20 cellular contexts compared by ENCODE assay signal in genomic region chr18:75607701-75608100, GRCh38.
DNase-seq lines count a peak whose midpoint lies in the region; ATAC-seq and TF ChIP-seq lines count a peak whose summit lies in the region.
"Had no signal": no experiment of that assay in that cellular context is flagged by ENCODE, and none has a peak within 500 bp of the region (broad histone marks: within the 10 kb centered on the region; RNA-seq: fewer than 3 reads in every experiment).

No MANE protein-coding gene starts in this region.

- no peaks in the 10 kb centered on the region for H3K4me1 Mint-ChIP-seq in T-helper 2 cell treated with Interferon-gamma antibody and Interleukin-4, amounts not matched to agents 5 μg/mL and 100 μg/mL, for 36 hours (ENCODE audit: low read depth)

- TF ChIP-seq CTCF in astrocyte of the cerebellum (IDR thresholded peaks at IDR 0.05; ENCODE audit: low read depth, low read length, missing control alignments) (peak; percentile 34), fibroblast of villous mesenchyme (IDR thresholded peaks at IDR 0.05; ENCODE audit: insufficient read depth, low read depth, low read length) (no peak), upper lobe of right lung (IDR thresholded peaks at IDR 0.05) (no peak)

- no peak overlapping the region for H3K27ac Mint-ChIP-seq in T-helper 2 cell treated with Interferon-gamma antibody and Interleukin-4, amounts not matched to agents 5 μg/mL and 100 μg/mL, for 36 hours
- H3K27ac Mint-ChIP-seq: CD8-positive, alpha-beta T cell had no signal

- DNase-seq in AG20443 (ENCODE audit: low spot score) (peak; percentile 52), HT1080 (ENCODE audit: low read depth) (peak; percentile 13), astrocyte of the cerebellum (ENCODE audit: low read depth) (peak; percentile 74), fibroblast of villous mesenchyme (ENCODE audit: low read depth) (peak; percentile 8), COR-L47 (lab: John Stamatoyannopoulos, UW) (no peak), upper lobe of right lung (no peak), DMS153 (lab: John Stamatoyannopoulos, UW) (no peak)
- no peak for DNase-seq in T-helper 2 cell treated with Interferon-gamma antibody and Interleukin-4, amounts not matched to agents 5 μg/mL and 100 μg/mL, for 36 hours (ENCODE audit: low spot score)
- DNase-seq: CD8-positive, alpha-beta T cell; DMS79; NCI-H187 treated with DMSO at 0.1 percent for 48 hours; NCI-H226; NCI-H524; NCI-H82; OCI-M1; SHP77 had no signal

- no peaks in the 10 kb centered on the region for H3K27me3 ChIP-seq in upper lobe of right lung
- H3K27me3 ChIP-seq: BLaER1 had no signal

- no peaks in the 10 kb centered on the region for H3K36me3 Mint-ChIP-seq in T-helper 2 cell treated with Interferon-gamma antibody and Interleukin-4, amounts not matched to agents 5 μg/mL and 100 μg/mL, for 36 hours (ENCODE audit: low read depth)
- H3K36me3 Mint-ChIP-seq: CD8-positive, alpha-beta T cell had no signal

- no peaks in the 10 kb centered on the region for H3K9me3 Mint-ChIP-seq in T-helper 2 cell treated with Interferon-gamma antibody and Interleukin-4, amounts not matched to agents 5 μg/mL and 100 μg/mL, for 36 hours

- no peaks in the 10 kb centered on the region for H3K9me3 ChIP-seq in upper lobe of right lung
- H3K9me3 ChIP-seq: BLaER1 had no signal

- H3K4me3 Mint-ChIP-seq in T-helper 2 cell treated with Interferon-gamma antibody and Interleukin-4, amounts not matched to agents 5 μg/mL and 100 μg/mL, for 36 hours = no peak overlapping the region
- H3K4me3 Mint-ChIP-seq: CD8-positive, alpha-beta T cell had no signal

- intact Hi-C loops in upper lobe of right lung (cut with DNase I) = no loop called here

- H3K4me1 ChIP-seq in upper lobe of right lung = no peaks in the 10 kb centered on the region
- H3K4me1 ChIP-seq: BLaER1 had no signal

- no peak overlapping the region for H3K27ac ChIP-seq in upper lobe of right lung
- H3K27ac ChIP-seq: BLaER1, SK-N-MC had no signal

- no peak overlapping the region for H3K4me3 ChIP-seq in astrocyte of the cerebellum (ENCODE audit: low read depth, low read length)
- H3K4me3 ChIP-seq in fibroblast of villous mesenchyme (ENCODE audit: low read depth, low read length) = no peak overlapping the region
- H3K4me3 ChIP-seq in upper lobe of right lung = no peak overlapping the region
- H3K4me3 ChIP-seq: BLaER1, K562, SK-N-MC had no signal

- H3K27me3 Mint-ChIP-seq in T-helper 2 cell treated with Interferon-gamma antibody and Interleukin-4, amounts not matched to agents 5 μg/mL and 100 μg/mL, for 36 hours (ENCODE audit: low read depth) = no peaks in the 10 kb centered on the region

- no peaks in the 10 kb centered on the region for H3K36me3 ChIP-seq in upper lobe of right lung
- H3K36me3 ChIP-seq: BLaER1 had no signal

- no peak for ATAC-seq in upper lobe of right lung
- ATAC-seq: CD8-positive, alpha-beta T cell; HCT116; K562 had no signal

- in situ Hi-C loops in astrocyte of the cerebellum (cut with HindIII; ENCODE audit: low sequenced_read_pairs) = no loop called here

Comparison
In these comparisons a context has a peak if more than half of its experiments do, and no peak if none do; other contexts are left out.
1. DNase-seq: peak in AG20443 (single experiment), HT1080 (single experiment), astrocyte of the cerebellum (single experiment) and fibroblast of villous mesenchyme (single experiment); none in COR-L47 (single experiment), T-helper 2 cell treated with Interferon-gamma antibody and Interleukin-4, amounts not matched to agents 5 μg/mL and 100 μg/mL, for 36 hours (single experiment), upper lobe of right lung (single experiment) and DMS153 (single experiment).